In genomic region chr5:17154211-17154996, GRCh38 we compare ENCODE assay signal across 1 cellular context.
TF ChIP-seq lines count a peak whose summit lies in the region.

No MANE protein-coding gene starts in this region.

TF ChIP-seq in SK-N-SH, 30 proteins besides CTCF, POLR2A, EP300 and RAD21 (continued from another document):
- TF ChIP-seq ZBTB33 (IDR thresholded peaks at IDR 0.05; ENCODE audit: borderline replicate concordance, low read depth) = no peak
- TF ChIP-seq, protein P1, sequence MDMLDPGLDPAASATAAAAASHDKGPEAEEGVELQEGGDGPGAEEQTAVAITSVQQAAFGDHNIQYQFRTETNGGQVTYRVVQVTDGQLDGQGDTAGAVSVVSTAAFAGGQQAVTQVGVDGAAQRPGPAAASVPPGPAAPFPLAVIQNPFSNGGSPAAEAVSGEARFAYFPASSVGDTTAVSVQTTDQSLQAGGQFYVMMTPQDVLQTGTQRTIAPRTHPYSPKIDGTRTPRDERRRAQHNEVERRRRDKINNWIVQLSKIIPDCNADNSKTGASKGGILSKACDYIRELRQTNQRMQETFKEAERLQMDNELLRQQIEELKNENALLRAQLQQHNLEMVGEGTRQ (IDR thresholded peaks at IDR 0.05; ENCODE audit: borderline replicate concordance, low read depth, low read length) = no peak
- TF ChIP-seq GATA2 (CRISPR knock-in tag; IDR thresholded peaks at IDR 0.05) = no peak
- TF ChIP-seq FOXM1 (IDR thresholded peaks at IDR 0.05; ENCODE audit: low read depth) = no peak
- no peak for TF ChIP-seq EZH2phosphoT487 (IDR thresholded peaks at IDR 0.05; ENCODE audit: borderline replicate concordance, low read depth)
- TF ChIP-seq, protein P2, sequence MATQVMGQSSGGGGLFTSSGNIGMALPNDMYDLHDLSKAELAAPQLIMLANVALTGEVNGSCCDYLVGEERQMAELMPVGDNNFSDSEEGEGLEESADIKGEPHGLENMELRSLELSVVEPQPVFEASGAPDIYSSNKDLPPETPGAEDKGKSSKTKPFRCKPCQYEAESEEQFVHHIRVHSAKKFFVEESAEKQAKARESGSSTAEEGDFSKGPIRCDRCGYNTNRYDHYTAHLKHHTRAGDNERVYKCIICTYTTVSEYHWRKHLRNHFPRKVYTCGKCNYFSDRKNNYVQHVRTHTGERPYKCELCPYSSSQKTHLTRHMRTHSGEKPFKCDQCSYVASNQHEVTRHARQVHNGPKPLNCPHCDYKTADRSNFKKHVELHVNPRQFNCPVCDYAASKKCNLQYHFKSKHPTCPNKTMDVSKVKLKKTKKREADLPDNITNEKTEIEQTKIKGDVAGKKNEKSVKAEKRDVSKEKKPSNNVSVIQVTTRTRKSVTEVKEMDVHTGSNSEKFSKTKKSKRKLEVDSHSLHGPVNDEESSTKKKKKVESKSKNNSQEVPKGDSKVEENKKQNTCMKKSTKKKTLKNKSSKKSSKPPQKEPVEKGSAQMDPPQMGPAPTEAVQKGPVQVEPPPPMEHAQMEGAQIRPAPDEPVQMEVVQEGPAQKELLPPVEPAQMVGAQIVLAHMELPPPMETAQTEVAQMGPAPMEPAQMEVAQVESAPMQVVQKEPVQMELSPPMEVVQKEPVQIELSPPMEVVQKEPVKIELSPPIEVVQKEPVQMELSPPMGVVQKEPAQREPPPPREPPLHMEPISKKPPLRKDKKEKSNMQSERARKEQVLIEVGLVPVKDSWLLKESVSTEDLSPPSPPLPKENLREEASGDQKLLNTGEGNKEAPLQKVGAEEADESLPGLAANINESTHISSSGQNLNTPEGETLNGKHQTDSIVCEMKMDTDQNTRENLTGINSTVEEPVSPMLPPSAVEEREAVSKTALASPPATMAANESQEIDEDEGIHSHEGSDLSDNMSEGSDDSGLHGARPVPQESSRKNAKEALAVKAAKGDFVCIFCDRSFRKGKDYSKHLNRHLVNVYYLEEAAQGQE (IDR thresholded peaks at IDR 0.05; ENCODE audit: low read depth, low read length) = no peak
- TF ChIP-seq RFX5 (IDR thresholded peaks at IDR 0.05; ENCODE audit: low read length) = no peak
- no peak for TF ChIP-seq NRF1 (IDR thresholded peaks at IDR 0.05; ENCODE audit: low read depth, low read length)
- no peak for TF ChIP-seq TAF1 (IDR thresholded peaks at IDR 0.05; ENCODE audit: borderline replicate concordance, low read depth, low read length)
- no peak for TF ChIP-seq SMC3 (IDR thresholded peaks at IDR 0.05; ENCODE audit: low read depth, low read length)
- no peak for TF ChIP-seq POLR2AphosphoS5 (IDR thresholded peaks at IDR 0.05; ENCODE audit: low read depth, low read length)
- TF ChIP-seq, protein P3, sequence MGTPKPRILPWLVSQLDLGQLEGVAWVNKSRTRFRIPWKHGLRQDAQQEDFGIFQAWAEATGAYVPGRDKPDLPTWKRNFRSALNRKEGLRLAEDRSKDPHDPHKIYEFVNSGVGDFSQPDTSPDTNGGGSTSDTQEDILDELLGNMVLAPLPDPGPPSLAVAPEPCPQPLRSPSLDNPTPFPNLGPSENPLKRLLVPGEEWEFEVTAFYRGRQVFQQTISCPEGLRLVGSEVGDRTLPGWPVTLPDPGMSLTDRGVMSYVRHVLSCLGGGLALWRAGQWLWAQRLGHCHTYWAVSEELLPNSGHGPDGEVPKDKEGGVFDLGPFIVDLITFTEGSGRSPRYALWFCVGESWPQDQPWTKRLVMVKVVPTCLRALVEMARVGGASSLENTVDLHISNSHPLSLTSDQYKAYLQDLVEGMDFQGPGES (IDR thresholded peaks at IDR 0.05; ENCODE audit: low read depth, low read length) = no peak
- TF ChIP-seq, protein P4, sequence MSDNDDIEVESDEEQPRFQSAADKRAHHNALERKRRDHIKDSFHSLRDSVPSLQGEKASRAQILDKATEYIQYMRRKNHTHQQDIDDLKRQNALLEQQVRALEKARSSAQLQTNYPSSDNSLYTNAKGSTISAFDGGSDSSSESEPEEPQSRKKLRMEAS (IDR thresholded peaks at IDR 0.05; ENCODE audit: low read depth) = no peak
- TF ChIP-seq FOXJ3 (CRISPR knock-in tag; IDR thresholded peaks at IDR 0.05) = no peak
- TF ChIP-seq YY1 (IDR thresholded peaks at IDR 0.05; ENCODE audit: low read depth) = no peak
- TF ChIP-seq RCOR1 (IDR thresholded peaks at IDR 0.05; ENCODE audit: low read length) = no peak
- peak; percentile 54; the same call in 1 of the 2 replicates for TF ChIP-seq FOSL2 (IDR thresholded peaks at IDR 0.05; ENCODE audit: borderline replicate concordance, low read depth)
- no peak for TF ChIP-seq CHD2 (IDR thresholded peaks at IDR 0.05; ENCODE audit: low read length, partially characterized antibody)
- no peak for TF ChIP-seq TEAD4 (IDR thresholded peaks at IDR 0.05; ENCODE audit: borderline replicate concordance, insufficient read depth)
- TF ChIP-seq JUND (IDR thresholded peaks at IDR 0.05) = peak; percentile 69
- no peak for TF ChIP-seq GABPA (IDR thresholded peaks at IDR 0.05; ENCODE audit: low read depth)
- TF ChIP-seq, protein P5, sequence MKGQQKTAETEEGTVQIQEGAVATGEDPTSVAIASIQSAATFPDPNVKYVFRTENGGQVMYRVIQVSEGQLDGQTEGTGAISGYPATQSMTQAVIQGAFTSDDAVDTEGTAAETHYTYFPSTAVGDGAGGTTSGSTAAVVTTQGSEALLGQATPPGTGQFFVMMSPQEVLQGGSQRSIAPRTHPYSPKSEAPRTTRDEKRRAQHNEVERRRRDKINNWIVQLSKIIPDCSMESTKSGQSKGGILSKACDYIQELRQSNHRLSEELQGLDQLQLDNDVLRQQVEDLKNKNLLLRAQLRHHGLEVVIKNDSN (IDR thresholded peaks at IDR 0.05; ENCODE audit: borderline replicate concordance, low read depth) = no peak
